ENCODE assay signal across 1 cellular context in genomic region chr11:1037506-1038055, GRCh38.
TF ChIP-seq lines count a peak whose summit lies in the region.

No MANE protein-coding gene starts in this region.

TF ChIP-seq in H1, 55 proteins besides CTCF, POLR2A, EP300 and RAD21:
- TF ChIP-seq TCF12 (IDR thresholded peaks at IDR 0.05; ENCODE audit: low read depth, low read length) (no peak), ATF2 (IDR thresholded peaks at IDR 0.05; ENCODE audit: low read length) (no peak), BCL11A (IDR thresholded peaks at IDR 0.05; ENCODE audit: low read depth in 2 of 2, low read length in 2 of 2) (no peak), TAF1 (IDR thresholded peaks at IDR 0.05; ENCODE audit: low read depth, low read length) (no peak)
